ENCODE assay signal across 9 cellular contexts in the genomic region with DNA sequence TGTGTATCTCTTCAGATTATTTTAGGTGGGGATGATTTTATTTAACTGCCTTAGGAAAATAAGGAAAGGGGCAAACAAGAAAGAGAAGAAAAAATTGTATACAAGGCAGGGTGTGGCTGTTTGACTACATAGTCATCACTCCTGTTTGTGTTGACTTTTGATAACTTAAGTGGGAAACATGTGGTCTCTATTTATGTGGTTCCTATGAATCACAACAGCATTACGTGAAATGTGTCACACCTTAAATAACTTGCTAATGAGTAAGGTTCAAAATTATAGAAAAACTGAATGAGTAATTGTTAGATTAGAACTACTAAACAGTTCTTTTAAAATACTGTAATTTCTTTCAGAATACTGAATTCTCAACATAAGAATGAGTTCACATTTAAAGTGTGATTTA.
A peak's percentile ranks its signal among the peaks of the same experiment; 100 is the strongest.
DNase-seq lines count a peak whose midpoint lies in the region; ATAC-seq and TF ChIP-seq lines count a peak whose summit lies in the region.
"Had no signal": no experiment of that assay in that cellular context is flagged by ENCODE, and none has a peak within 500 bp of the region (broad histone marks: within the 10 kb centered on the region; RNA-seq: fewer than 3 reads in every experiment).

No MANE protein-coding gene starts in this region.

- no peak overlapping the region for H2AK5ac ChIP-seq in mesendoderm (ENCODE audit: low read length)

- no peak for TF ChIP-seq CTCF in body of pancreas (IDR thresholded peaks at IDR 0.05)

- H2BK15ac ChIP-seq in mesendoderm (replicated peaks; ENCODE audit: low read depth): no peak overlapping the region

- no peak overlapping the region for H4K5ac ChIP-seq in mesendoderm (ENCODE audit: low read length)

- H3K23ac ChIP-seq in mesendoderm (ENCODE audit: low read length): no peak overlapping the region

- no peak overlapping the region for H2BK120ac ChIP-seq in mesendoderm (ENCODE audit: low read depth, low read length)

- H3K18ac ChIP-seq in mesendoderm (ENCODE audit: low read length): no peak overlapping the region

- no peak overlapping the region for H3K9ac ChIP-seq in mesendoderm (ENCODE audit: low read length)

- DNase-seq in AG08396 (ENCODE audit: low spot score) (peak; percentile 14), HT-29 (ENCODE audit: low spot score) (peak; percentile 82), body of pancreas (no peak), lung microvascular endothelial cell (ENCODE audit: low read depth in 2 of 2) (peak; percentile 30 to 90), pons (ENCODE audit: low spot score) (no peak), mesendoderm (no peak), mesenteric fat pad (ENCODE audit: low spot score) (no peak)
- no peak for DNase-seq in central memory CD4-positive, alpha-beta T cell
- DNase-seq: NCI-H2081 treated with DMSO at 0.1 percent for 48 hours had no signal

- intact Hi-C loops in body of pancreas (cut with DNase I): no loop called here

- no peak overlapping the region for H3K4me3 ChIP-seq in body of pancreas
- H3K4me3 ChIP-seq in mesendoderm (ENCODE audit: low read length): no peak overlapping the region

- H3K9me3 ChIP-seq in body of pancreas: no peaks in the 10 kb centered on the region

- WGBS in body of pancreas, 2 donors: 18 to 31% methylated on average over 1 of the region's 1 CpG
- no CpG with 5 or more reads among the region's 1 CpG for WGBS in mesendoderm (ENCODE audit: extremely low coverage, insufficient coverage, low lambda C conversion rate)

- no peak for TF ChIP-seq POLR2A in body of pancreas (IDR thresholded peaks at IDR 0.05)

- H3K4ac ChIP-seq in mesendoderm (ENCODE audit: low read depth, low read length): no peak overlapping the region

- peak; percentile 66 for ATAC-seq in body of pancreas

- H3K36me3 ChIP-seq in body of pancreas (replicated peaks in 1 of 2; ENCODE audit: insufficient read depth in 1 of 2, low read depth in 2 of 2) (no peaks in the 10 kb centered on the region), mesendoderm (ENCODE audit: control insufficient read depth, insufficient read depth, low read length) (no peaks in the 10 kb centered on the region)

- no peak overlapping the region for H2BK5ac ChIP-seq in mesendoderm (ENCODE audit: low read length)

- H3K4me1 ChIP-seq in body of pancreas (peaks cover 15% of the 10 kb centered on the region), mesendoderm (ENCODE audit: control insufficient read depth, low read depth, low read length) (peaks cover 3% of the 10 kb centered on the region)

- no peak overlapping the region for H3K4me2 ChIP-seq in mesendoderm (ENCODE audit: low read length)

- peak overlapping the region; percentile 35 to 80 (median 74) for H3K27ac ChIP-seq in body of pancreas
- H3K27ac ChIP-seq in mesendoderm (ENCODE audit: low read depth, low read length): no peak overlapping the region

- no peaks in the 10 kb centered on the region for H3K27me3 ChIP-seq in body of pancreas
- H3K27me3 ChIP-seq in mesendoderm (ENCODE audit: insufficient read depth, low read length, poor library complexity): no peaks in the 10 kb centered on the region

- no peaks in the 10 kb centered on the region for H3K79me1 ChIP-seq in mesendoderm (ENCODE audit: low read length)

- no peak overlapping the region for H3K56ac ChIP-seq in mesendoderm (ENCODE audit: low read length)

- H4K8ac ChIP-seq in mesendoderm (ENCODE audit: low read depth, low read length): no peak overlapping the region

- H3K79me2 ChIP-seq in mesendoderm (ENCODE audit: control insufficient read depth, insufficient read depth, low read length): no peaks in the 10 kb centered on the region

Comparison
In these comparisons a context has a peak if more than half of its experiments do, and no peak if none do; other contexts are left out.
1. DNase-seq: peak in AG08396 (single experiment), HT-29 (single experiment) and lung microvascular endothelial cell (2 of 2); none in body of pancreas (0 of 4), pons (single experiment), mesendoderm (single experiment), central memory CD4-positive, alpha-beta T cell (single experiment) and mesenteric fat pad (single experiment).